Comparison of ENCODE assay signal across 25 cellular contexts in genomic region chr1:42504535-42505128, GRCh38. TPM values are rescaled to one million over a fixed set of nuclear protein-coding genes. Genes with fewer than 3 reads are reported as not detected.
"Had no signal": no experiment of that assay in that cellular context is flagged by ENCODE, and none has a peak within 500 bp of the region (broad histone marks: within the 10 kb centered on the region; RNA-seq: fewer than 3 reads in every experiment).

No MANE protein-coding gene starts in this region.

- H3K4me1 ChIP-seq: esophagus muscularis mucosa, heart right ventricle, parathyroid adenoma, right atrium auricular region, testis, transverse colon had no signal

- H3K79me2 ChIP-seq: parathyroid adenoma had no signal

- H3K4me1 Mint-ChIP-seq: activated CD4-positive, alpha-beta T cell treated with anti-CD3 and anti-CD28 coated beads, Interleukin-2, amount 10 ng/mL, durations not matched to agents 24 days and 14 days; activated naive CD8-positive, alpha-beta T cell treated with anti-CD3 and anti-CD28 coated beads, Interleukin-2, amount 50 U/mL, for 24 hours; activated T-helper 17 cell treated with anti-CD3 and anti-CD28 coated beads, Interleukin-2, amount 50 U/mL, for 72 hours; naive thymus-derived CD4-positive, alpha-beta T cell had no signal

- H3K36me3 ChIP-seq: right atrium auricular region, WERI-Rb-1 had no signal

- H3K9ac ChIP-seq: parathyroid adenoma had no signal

- H2AFZ ChIP-seq: parathyroid adenoma had no signal

- H3K27ac Mint-ChIP-seq: activated CD4-positive, alpha-beta memory T cell treated with anti-CD3 and anti-CD28 coated beads for 36 hours; activated CD4-positive, alpha-beta T cell treated with anti-CD3 and anti-CD28 coated beads, Interleukin-2, amount 10 ng/mL, durations not matched to agents 24 days and 14 days; activated naive CD8-positive, alpha-beta T cell treated with anti-CD3 and anti-CD28 coated beads, Interleukin-2, amount 50 U/mL, for 24 hours; activated T-cell treated with anti-CD3 and anti-CD28 coated beads, Interleukin-2, amount 50 U/mL, for 24 hours; activated T-helper 17 cell treated with anti-CD3 and anti-CD28 coated beads, Interleukin-2, amount 50 U/mL, for 72 hours had no signal

- H3K4me3 ChIP-seq: esophagus muscularis mucosa, heart right ventricle, right atrium auricular region, testis, transverse colon had no signal

- DNase-seq: activated CD4-positive, alpha-beta memory T cell treated with anti-CD3 and anti-CD28 coated beads for 36 hours; activated CD4-positive, alpha-beta T cell treated with anti-CD3 and anti-CD28 coated beads, Interleukin-2, amount 10 ng/mL, durations not matched to agents 24 days and 14 days; activated CD8-positive, alpha-beta memory T cell treated with anti-CD3 and anti-CD28 coated beads, Interleukin-2, amount 50 U/mL, for 48 hours; activated gamma-delta T cell treated with Interleukin-2 at 50 U/mL for 16 hours; activated naive CD4-positive, alpha-beta T cell treated with anti-CD3 and anti-CD28 coated beads, Interleukin-2, amount 50 U/mL, for 16 hours; activated naive CD8-positive, alpha-beta T cell treated with anti-CD3 and anti-CD28 coated beads, Interleukin-2, amount 50 U/mL, for 24 hours; activated T-cell treated with anti-CD3 and anti-CD28 coated beads, Interleukin-2, amount 50 U/mL, for 24 hours; amygdala; caudate nucleus; foreskin melanocyte; heart right ventricle; midbrain; naive thymus-derived CD4-positive, alpha-beta T cell; nucleus accumbens; stimulated activated CD4-positive, alpha-beta T cell treated with anti-CD3 and anti-CD28 coated beads, Interleukin-2, amount 100 ng/mL, for 48 hours; stimulated activated naive CD4-positive, alpha-beta T cell treated with Interleukin-2 at 50 U/mL for 16 hours; testis; transverse colon; WERI-Rb-1 had no signal

- ATAC-seq: activated CD4-positive, CD25-positive, alpha-beta regulatory T cell treated with anti-CD3 and anti-CD28 coated beads, Interleukin-2, amount 50 U/mL, for 24 hours; activated naive CD8-positive, alpha-beta T cell treated with anti-CD3 and anti-CD28 coated beads, Interleukin-2, amount 50 U/mL, for 24 hours; activated T-helper 17 cell treated with anti-CD3 and anti-CD28 coated beads, Interleukin-2, amount 50 U/mL, for 72 hours; heart right ventricle; naive thymus-derived CD4-positive, alpha-beta T cell had no signal

- H3K27ac ChIP-seq: esophagus muscularis mucosa, heart right ventricle, parathyroid adenoma, right atrium auricular region, testis, transverse colon, WERI-Rb-1 had no signal

- H3K27me3 ChIP-seq: esophagus muscularis mucosa, heart right ventricle, right atrium auricular region, testis, transverse colon had no signal

- H3K4me3 Mint-ChIP-seq: activated CD4-positive, alpha-beta memory T cell treated with anti-CD3 and anti-CD28 coated beads for 36 hours; activated CD4-positive, alpha-beta T cell treated with anti-CD3 and anti-CD28 coated beads, Interleukin-2, amount 10 ng/mL, durations not matched to agents 24 days and 14 days; activated naive CD8-positive, alpha-beta T cell treated with anti-CD3 and anti-CD28 coated beads, Interleukin-2, amount 50 U/mL, for 24 hours; activated T-cell treated with anti-CD3 and anti-CD28 coated beads, Interleukin-2, amount 50 U/mL, for 24 hours; activated T-helper 17 cell treated with anti-CD3 and anti-CD28 coated beads, Interleukin-2, amount 50 U/mL, for 72 hours; naive thymus-derived CD4-positive, alpha-beta T cell had no signal

- H3K9me3 ChIP-seq: testis had no signal

- H3K27me3 Mint-ChIP-seq: activated CD4-positive, alpha-beta memory T cell treated with anti-CD3 and anti-CD28 coated beads for 36 hours; activated CD4-positive, alpha-beta T cell treated with anti-CD3 and anti-CD28 coated beads, Interleukin-2, amount 10 ng/mL, durations not matched to agents 24 days and 14 days; activated naive CD8-positive, alpha-beta T cell treated with anti-CD3 and anti-CD28 coated beads, Interleukin-2, amount 50 U/mL, for 24 hours; activated T-cell treated with anti-CD3 and anti-CD28 coated beads, Interleukin-2, amount 50 U/mL, for 24 hours; activated T-helper 17 cell treated with anti-CD3 and anti-CD28 coated beads, Interleukin-2, amount 50 U/mL, for 72 hours; naive thymus-derived CD4-positive, alpha-beta T cell had no signal

RNA-seq across cellular contexts. Expression of gene ZMYND12, which starts 48.8 kb away (rescaled TPM):
- total RNA-seq: activated CD4-positive, alpha-beta T cell treated with anti-CD3 and anti-CD28 coated beads, Interleukin-2, amount 10 ng/mL, durations not matched to agents 24 days and 14 days; glomerular endothelial cell had no signal
